Comparison of ENCODE assay signal across 1 cellular context in the genomic region with DNA sequence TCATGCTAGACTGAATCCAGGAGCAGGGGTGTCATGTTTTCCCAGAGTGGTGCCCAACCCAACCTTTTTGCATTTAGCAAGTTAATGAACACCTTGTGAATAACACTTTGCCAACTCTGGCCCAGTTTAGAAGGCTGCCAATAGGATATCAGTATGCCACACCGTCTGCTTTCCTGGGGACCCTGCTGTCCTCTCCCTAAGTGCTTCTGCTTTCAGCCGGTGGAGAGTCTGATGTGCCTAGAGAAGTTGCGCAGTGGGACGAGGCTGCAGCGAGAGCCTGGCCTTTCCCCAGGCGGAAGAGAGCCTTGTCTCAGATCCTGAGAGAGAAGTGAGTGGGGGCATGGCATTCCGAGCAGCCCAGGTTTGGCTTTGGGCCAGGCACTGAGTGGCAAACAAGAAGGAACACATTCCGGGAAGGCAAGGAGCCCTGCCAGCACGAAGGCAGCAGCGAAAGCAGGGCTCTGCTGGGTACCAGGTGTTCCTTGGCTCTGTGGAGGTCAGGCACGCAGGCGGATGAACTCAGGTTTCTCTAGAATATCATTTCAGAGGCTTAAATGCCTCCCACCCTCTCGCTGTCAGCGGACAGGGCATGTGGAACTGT.
TF ChIP-seq lines count a peak whose summit lies in the region.

No MANE protein-coding gene starts in this region.

TF ChIP-seq in WTC11, 78 proteins besides CTCF, POLR2A, EP300 and RAD21 (continued from another document):
- no peak for TF ChIP-seq ERG (CRISPR knock-in tag; IDR thresholded peaks at IDR 0.05)
- no peak for TF ChIP-seq CREB1 (CRISPR knock-in tag; IDR thresholded peaks at IDR 0.05)
- TF ChIP-seq, protein P1, sequence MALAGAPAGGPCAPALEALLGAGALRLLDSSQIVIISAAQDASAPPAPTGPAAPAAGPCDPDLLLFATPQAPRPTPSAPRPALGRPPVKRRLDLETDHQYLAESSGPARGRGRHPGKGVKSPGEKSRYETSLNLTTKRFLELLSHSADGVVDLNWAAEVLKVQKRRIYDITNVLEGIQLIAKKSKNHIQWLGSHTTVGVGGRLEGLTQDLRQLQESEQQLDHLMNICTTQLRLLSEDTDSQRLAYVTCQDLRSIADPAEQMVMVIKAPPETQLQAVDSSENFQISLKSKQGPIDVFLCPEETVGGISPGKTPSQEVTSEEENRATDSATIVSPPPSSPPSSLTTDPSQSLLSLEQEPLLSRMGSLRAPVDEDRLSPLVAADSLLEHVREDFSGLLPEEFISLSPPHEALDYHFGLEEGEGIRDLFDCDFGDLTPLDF (CRISPR knock-in tag; IDR thresholded peaks at IDR 0.05), result no peak
- TF ChIP-seq, protein P2, sequence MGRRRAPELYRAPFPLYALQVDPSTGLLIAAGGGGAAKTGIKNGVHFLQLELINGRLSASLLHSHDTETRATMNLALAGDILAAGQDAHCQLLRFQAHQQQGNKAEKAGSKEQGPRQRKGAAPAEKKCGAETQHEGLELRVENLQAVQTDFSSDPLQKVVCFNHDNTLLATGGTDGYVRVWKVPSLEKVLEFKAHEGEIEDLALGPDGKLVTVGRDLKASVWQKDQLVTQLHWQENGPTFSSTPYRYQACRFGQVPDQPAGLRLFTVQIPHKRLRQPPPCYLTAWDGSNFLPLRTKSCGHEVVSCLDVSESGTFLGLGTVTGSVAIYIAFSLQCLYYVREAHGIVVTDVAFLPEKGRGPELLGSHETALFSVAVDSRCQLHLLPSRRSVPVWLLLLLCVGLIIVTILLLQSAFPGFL (CRISPR knock-in tag; IDR thresholded peaks at IDR 0.05; ENCODE audit: borderline replicate concordance), result no peak
- TF ChIP-seq RELA (CRISPR knock-in tag; IDR thresholded peaks at IDR 0.05; ENCODE audit: borderline replicate concordance), result no peak
TF ChIP-seq in WTC11: peak in this region for 0.
